ENCODE assay signal across 17 cellular contexts in genomic region chr7:38700111-38700510, GRCh38.
"Had no signal": no experiment of that assay in that cellular context is flagged by ENCODE, and none has a peak within 500 bp of the region (broad histone marks: within the 10 kb centered on the region; RNA-seq: fewer than 3 reads in every experiment).

No MANE protein-coding gene starts in this region.

- ATAC-seq: lower lobe of right lung; natural killer cell treated with Interleukin-12 subunit alpha and Interleukin-12 subunit beta and Interleukin-15 and Interleukin-18, amount 100 ng/mL, for 72 hours; pancreas; right cardiac atrium had no signal

- H3K4me1 ChIP-seq: esophagus squamous epithelium, gastrocnemius medialis, left ventricle myocardium inferior, lower lobe of right lung, pancreas had no signal

- H2AFZ ChIP-seq: neural progenitor cell had no signal

- H3K4me2 ChIP-seq: neural progenitor cell had no signal

- H3K36me3 ChIP-seq: esophagus squamous epithelium, gastrocnemius medialis, left ventricle myocardium inferior, lower lobe of right lung, neural progenitor cell, pancreas, tibial nerve had no signal

- H3K27me3 ChIP-seq: esophagus squamous epithelium, gastrocnemius medialis, neural progenitor cell, pancreas, tibial nerve had no signal

- H3K27ac ChIP-seq: esophagus squamous epithelium, gastrocnemius medialis, left ventricle myocardium inferior, lower lobe of right lung, neural progenitor cell, pancreas, tibial nerve had no signal

- DNase-seq: cerebellar nuclear complex; esophagus squamous epithelium; gastrocnemius medialis; glutamatergic neuron; islet precursor cell; left ventricle myocardium inferior; lower lobe of right lung; midbrain; nucleus accumbens; right cardiac atrium; small intestine; stimulated activated CD4-positive, alpha-beta T cell treated with anti-CD3 and anti-CD28 coated beads, Interleukin-12 subunit alpha, Interleukin-12 subunit beta, amount 100 ng/mL, for 4 hours; stimulated activated naive CD4-positive, alpha-beta T cell had no signal

- H3K9ac ChIP-seq: neural progenitor cell had no signal

- H3K9me3 ChIP-seq: esophagus squamous epithelium, gastrocnemius medialis, lower lobe of right lung, pancreas, tibial nerve had no signal

- H3K4me3 ChIP-seq: esophagus squamous epithelium, gastrocnemius medialis, left ventricle myocardium inferior, lower lobe of right lung, neural progenitor cell, pancreas, tibial nerve had no signal
